ENCODE assay signal across 10 cellular contexts in genomic region chr1:231417503-231417902, GRCh38. TPM values are rescaled to one million over a fixed set of nuclear protein-coding genes. Genes with fewer than 3 reads are reported as not detected.
DNase-seq lines count a peak whose midpoint lies in the region; ATAC-seq and TF ChIP-seq lines count a peak whose summit lies in the region.
"Had no signal": no experiment of that assay in that cellular context is flagged by ENCODE, and none has a peak within 500 bp of the region (broad histone marks: within the 10 kb centered on the region; RNA-seq: fewer than 3 reads in every experiment).

No MANE protein-coding gene starts in this region.

- no peak for TF ChIP-seq POLR2A in esophagus squamous epithelium (IDR thresholded peaks at IDR 0.05)

- H3K9me3 ChIP-seq in esophagus squamous epithelium (no peaks in the 10 kb centered on the region), skeletal muscle tissue (ENCODE audit: control insufficient read depth in 3 of 3, low read length in 3 of 3) (no peaks in the 10 kb centered on the region)

- H3K4me1 Mint-ChIP-seq in T-helper 1 cell treated with Interleukin-12 subunit alpha and Interleukin-12 subunit beta and Interleukin-4 antibody, amounts not matched to agents 30 μg/mL and 1 μg/mL, for 36 hours (ENCODE audit: low read depth) = peaks cover 56% of the 10 kb centered on the region

- in situ Hi-C loops in G401 (cut with HindIII; ENCODE audit: low sequenced_read_pairs) = no loop called here

- H3K27ac Mint-ChIP-seq in T-helper 1 cell treated with Interleukin-12 subunit alpha and Interleukin-12 subunit beta and Interleukin-4 antibody, amounts not matched to agents 30 μg/mL and 1 μg/mL, for 36 hours = no peak overlapping the region

- peaks cover 36% of the 10 kb centered on the region for H3K36me3 Mint-ChIP-seq in T-helper 1 cell treated with Interleukin-12 subunit alpha and Interleukin-12 subunit beta and Interleukin-4 antibody, amounts not matched to agents 30 μg/mL and 1 μg/mL, for 36 hours (ENCODE audit: low read depth)

- no peak for ATAC-seq in GM21619 (IDR thresholded peaks at IDR 0.05; ENCODE audit: unreplicated experiment)
- ATAC-seq: sciatic nerve had no signal

- DNase-seq in T-helper 1 cell (no peak), RKO (ENCODE audit: low spot score) (peak; percentile 19), esophagus squamous epithelium (lab: John Stamatoyannopoulos, UW) (no peak), G401 (ENCODE audit: low spot score) (no peak), iPS-NIHi11 (ENCODE audit: low spot score) (no peak)
- DNase-seq: NCI-H510A had no signal

- H3K9me3 Mint-ChIP-seq in T-helper 1 cell treated with Interleukin-12 subunit alpha and Interleukin-12 subunit beta and Interleukin-4 antibody, amounts not matched to agents 30 μg/mL and 1 μg/mL, for 36 hours = no peaks in the 10 kb centered on the region

- H3K27ac ChIP-seq in esophagus squamous epithelium (no peak overlapping the region), skeletal muscle tissue (ENCODE audit: low read depth, low read length) (no peak overlapping the region)

- H3K4me3 ChIP-seq in esophagus squamous epithelium (peak overlapping the region in 3 of 4 donors; percentile 10 to 96 (median 65)), skeletal muscle tissue (ENCODE audit: low read length in 3 of 3) (peak overlapping the region; percentile 65 to 93 (median 78))

- peak overlapping the region; percentile 48 for H3K4me3 Mint-ChIP-seq in T-helper 1 cell treated with Interleukin-12 subunit alpha and Interleukin-12 subunit beta and Interleukin-4 antibody, amounts not matched to agents 30 μg/mL and 1 μg/mL, for 36 hours

- intact Hi-C loops in esophagus squamous epithelium (cut with DNase I) = no loop called here

- H3K27me3 Mint-ChIP-seq in T-helper 1 cell treated with Interleukin-12 subunit alpha and Interleukin-12 subunit beta and Interleukin-4 antibody, amounts not matched to agents 30 μg/mL and 1 μg/mL, for 36 hours (ENCODE audit: low read depth) = no peaks in the 10 kb centered on the region

- peaks cover 17 to 81% (median 47%) of the 10 kb centered on the region in 3 donors for H3K4me1 ChIP-seq in esophagus squamous epithelium
- peaks cover 35 to 56% (median 50%) of the 10 kb centered on the region in 3 donors for H3K4me1 ChIP-seq in skeletal muscle tissue (ENCODE audit: control insufficient read depth in 3 of 3, insufficient read depth in 3 of 3, low read length in 3 of 3)

- WGBS in esophagus squamous epithelium, 2 donors = 58 to 69% methylated on average over 2 of the region's 2 CpGs

- H3K27me3 ChIP-seq in esophagus squamous epithelium (no peaks in the 10 kb centered on the region), skeletal muscle tissue (ENCODE audit: control insufficient read depth in 3 of 3, insufficient read depth in 3 of 3, low read length in 3 of 3) (no peaks in the 10 kb centered on the region)

- no peak for TF ChIP-seq CTCF in esophagus squamous epithelium (IDR thresholded peaks at IDR 0.05)

- peak overlapping the region; percentile 8 to 95 (median 78) for H3K9ac ChIP-seq in skeletal muscle tissue (ENCODE audit: low read depth in 1 of 3, low read length in 3 of 3)

- H3K36me3 ChIP-seq in esophagus squamous epithelium (peaks cover 0 to 13% (median 0%) of the 10 kb centered on the region in 3 donors), skeletal muscle tissue (ENCODE audit: control insufficient read depth in 3 of 3, insufficient read depth in 3 of 3, low read length in 3 of 3) (peaks cover 3 to 9% (median 7%) of the 10 kb centered on the region in 3 donors)

RNA-seq across cellular contexts. Expression of gene EGLN1, which starts 4.6 kb away (rescaled TPM):
- 10 to 100 TPM; 21.8 to 36.0 (median 28.7) TPM for total RNA-seq in esophagus squamous epithelium
- 55.3 TPM for total RNA-seq in skeletal muscle tissue
- total RNA-seq in G401 (2014; rRNA removed; shearing (Covaris generic)) = 20.6 and 21.6 TPM in 2 replicates
